In genomic region chr6:33686225-33686742, GRCh38 we compare ENCODE assay signal across 14 cellular contexts.
"Had no signal": no experiment of that assay in that cellular context is flagged by ENCODE, and none has a peak within 500 bp of the region (broad histone marks: within the 10 kb centered on the region; RNA-seq: fewer than 3 reads in every experiment).

No MANE protein-coding gene starts in this region.

- H3K4me3 ChIP-seq: cardiac muscle cell, dorsolateral prefrontal cortex, tibial nerve had no signal

- ATAC-seq: activated CD8-positive, alpha-beta T cell treated with anti-CD3 and anti-CD28 coated beads, Interleukin-2, amount 10 ng/mL, durations not matched to agents 7 days and 5 days had no signal

- H3K27ac Mint-ChIP-seq: activated CD8-positive, alpha-beta T cell treated with anti-CD3 and anti-CD28 coated beads, Interleukin-2, amount 10 ng/mL, durations not matched to agents 7 days and 5 days had no signal

- H3K36me3 ChIP-seq: cardiac muscle cell, neutrophil had no signal

- H3K4me3 Mint-ChIP-seq: activated CD8-positive, alpha-beta T cell treated with anti-CD3 and anti-CD28 coated beads, Interleukin-2, amount 10 ng/mL, durations not matched to agents 7 days and 5 days had no signal

- H3K9me3 ChIP-seq: neutrophil, tibial nerve had no signal

- H3K27me3 ChIP-seq: cardiac muscle cell, dorsolateral prefrontal cortex, neutrophil, tibial nerve had no signal

- DNase-seq: activated CD8-positive, alpha-beta T cell treated with anti-CD3 and anti-CD28 coated beads, Interleukin-2, amount 10 ng/mL, durations not matched to agents 7 days and 5 days; activated naive CD4-positive, alpha-beta T cell treated with Interleukin-2 at 50 U/mL for 16 hours; dorsolateral prefrontal cortex; islet precursor cell; mammary epithelial cell; retina; stimulated activated naive CD4-positive, alpha-beta T cell; substantia nigra; T1000; WERI-Rb-1 had no signal

- FAIRE-seq: astrocyte had no signal

- H3K27ac ChIP-seq: cardiac muscle cell, dorsolateral prefrontal cortex, neutrophil, WERI-Rb-1 had no signal
